ENCODE assay signal across 20 cellular contexts in genomic region chr3:126424751-126425150, GRCh38. TPM values are rescaled to one million over a fixed set of nuclear protein-coding genes. Genes with fewer than 3 reads are reported as not detected.
DNase-seq lines count a peak whose midpoint lies in the region; ATAC-seq and TF ChIP-seq lines count a peak whose summit lies in the region.
"Had no signal": no experiment of that assay in that cellular context is flagged by ENCODE, and none has a peak within 500 bp of the region (broad histone marks: within the 10 kb centered on the region; RNA-seq: fewer than 3 reads in every experiment).

No MANE protein-coding gene starts in this region.

- no peak overlapping the region for H3K27ac Mint-ChIP-seq in type B pancreatic cell
- H3K27ac Mint-ChIP-seq: B cell; CD8-positive, alpha-beta T cell; HFFc6 had no signal

- H3K27me3 ChIP-seq in gastrocnemius medialis (no peaks in the 10 kb centered on the region), tibial artery (peaks cover 0 to 8% of the 10 kb centered on the region in 2 donors)
- H3K27me3 ChIP-seq: BLaER1 treated with 17β-estradiol and CSF1 and Interleukin-3, amounts not matched to agents 10 nM and 100 nM had no signal

- H3K27ac ChIP-seq in HEK293 (ENCODE audit: extremely low read depth, low read depth, low read length) (no peak overlapping the region), gastrocnemius medialis (no peak overlapping the region), tibial artery (no peak overlapping the region)
- H3K27ac ChIP-seq: BLaER1 treated with 17β-estradiol and CSF1 and Interleukin-3, amounts not matched to agents 10 nM and 100 nM had no signal

- in situ Hi-C loops in gastrocnemius medialis (cut with MboI; ENCODE audit: low sequenced_read_pairs in 4 of 4), result no loop called here

- no peaks in the 10 kb centered on the region for H3K9me3 ChIP-seq in HEK293 (ENCODE audit: control insufficient read depth, insufficient read depth, low read depth, low read length)
- H3K9me3 ChIP-seq in gastrocnemius medialis, result no peaks in the 10 kb centered on the region
- peaks cover 0 to 28% (median 13%) of the 10 kb centered on the region in 3 donors for H3K9me3 ChIP-seq in tibial artery

- TF ChIP-seq POLR2A in gastrocnemius medialis (IDR thresholded peaks at IDR 0.05), result no peak

- CTCF ChIA-PET in HEK293 (lab: Yijun Ruan, JAX), result no interaction called here

- no peak for ATAC-seq in gastrocnemius medialis
- ATAC-seq: CD8-positive, alpha-beta T cell had no signal

- H3K4me3 Mint-ChIP-seq in type B pancreatic cell, result no peak overlapping the region
- H3K4me3 Mint-ChIP-seq: B cell; CD8-positive, alpha-beta T cell; HFFc6 had no signal

- H3K9me3 Mint-ChIP-seq in type B pancreatic cell, result peaks cover 6% of the 10 kb centered on the region

- no peaks in the 10 kb centered on the region for H3K4me1 Mint-ChIP-seq in type B pancreatic cell (ENCODE audit: unreplicated experiment)
- H3K4me1 Mint-ChIP-seq: B cell had no signal

- peaks cover 7% of the 10 kb centered on the region for H3K36me3 Mint-ChIP-seq in type B pancreatic cell

- TF ChIP-seq CTCF in HEK293 (tag by site-specific recombination; IDR thresholded peaks at IDR 0.05), result no peak
- TF ChIP-seq CTCF in type B pancreatic cell (conservative IDR thresholded peaks at IDR 0.05), result no peak
- no peak for TF ChIP-seq CTCF in gastrocnemius medialis (IDR thresholded peaks at IDR 0.05 in 4 of 5, conservative IDR thresholded peaks at IDR 0.05 in 1 of 5)
- TF ChIP-seq CTCF in tibial artery (IDR thresholded peaks at IDR 0.05), result no peak

- H3K27me3 Mint-ChIP-seq in type B pancreatic cell, result no peaks in the 10 kb centered on the region
- H3K27me3 Mint-ChIP-seq: B cell had no signal

- POLR2A ChIA-PET in HEK293 (lab: Yijun Ruan, JAX), result no interaction called here

- intact Hi-C loops in posterior vena cava (cut with DNase I), result no loop called here
- intact Hi-C loops in gastrocnemius medialis (cut with DNase I; ENCODE audit: low total_unique reads), result no loop called here
- intact Hi-C loops in tibial artery (cut with DNase I; ENCODE audit: low total_unique reads), result no loop called here

- DNase-seq in D341Med (ENCODE audit: low spot score), result peak; percentile 3
- DNase-seq in posterior vena cava (ENCODE audit: low spot score), result peak; percentile 55
- DNase-seq in type B pancreatic cell (ENCODE audit: extremely low spot score, unreplicated experiment), result peak; percentile 34
- no peak for DNase-seq in gastrocnemius medialis
- DNase-seq in tibial artery, result no peak
- DNase-seq: Calu3, DMS 273 treated with DMSO at 0.1 percent for 48 hours, DMS53, DND-41, EL, HCEC 1CT, HFFc6, IMR-90 had no signal

- H3K36me3 ChIP-seq in HEK293 (ENCODE audit: control insufficient read depth in 2 of 2, insufficient read depth in 1 of 2, low read length in 2 of 2) (no peaks in the 10 kb centered on the region), gastrocnemius medialis (peaks cover 0 to 9% of the 10 kb centered on the region in 2 donors), tibial artery (peaks cover 16 to 21% (median 18%) of the 10 kb centered on the region in 3 donors)

- H3K4me1 ChIP-seq in HEK293 (ENCODE audit: control insufficient read depth, insufficient read depth, low read length) (no peaks in the 10 kb centered on the region), gastrocnemius medialis (no peaks in the 10 kb centered on the region), tibial artery (no peaks in the 10 kb centered on the region)
- H3K4me1 ChIP-seq: BLaER1 treated with 17β-estradiol and CSF1 and Interleukin-3, amounts not matched to agents 10 nM and 100 nM had no signal

- H3K4me3 ChIP-seq in HEK293 (ENCODE audit: low read depth, low read length) (no peak overlapping the region), gastrocnemius medialis (no peak overlapping the region), tibial artery (no peak overlapping the region)
- H3K4me3 ChIP-seq: BLaER1 treated with 17β-estradiol and CSF1 and Interleukin-3, amounts not matched to agents 10 nM and 100 nM had no signal

TF ChIP-seq in HEK293, 187 proteins besides CTCF, POLR2A, EP300 and RAD21:
- TF ChIP-seq ZNF623 (tag by site-specific recombination; IDR thresholded peaks at IDR 0.05), result peak; percentile 40
- no peak for TF ChIP-seq ZNF140 (tag by site-specific recombination; IDR thresholded peaks at IDR 0.05)
TF ChIP-seq in HEK293: peak in this region for 1.

RNA-seq across cellular contexts. Expression of gene CFAP100, which starts 30.0 kb away (rescaled TPM):
- total RNA-seq in posterior vena cava (not detected), type B pancreatic cell (ENCODE audit: low replicate concordance) (4.3 TPM in 1 of 2 replicates, not detected in the other), gastrocnemius medialis (not detected)
- total RNA-seq: A172; B cell; Calu3; CD8-positive, alpha-beta T cell; G401; H4; HFFc6; IMR-90 had no signal

RNA-seq across cellular contexts. Expression of gene ZXDC, which starts 50.9 kb away (rescaled TPM):
- 10 to 100 TPM; 26.8 to 26.9 TPM for total RNA-seq in posterior vena cava
- total RNA-seq in type B pancreatic cell (ENCODE audit: low replicate concordance), result 29.0 and 30.0 TPM in 2 replicates
- 10 to 100 TPM; 40.9 to 54.2 (median 45.4) TPM for total RNA-seq in gastrocnemius medialis

Comparison
In these comparisons a context has a peak if more than half of its experiments do, and no peak if none do; other contexts are left out.
1. DNase-seq: peak in D341Med (single experiment), posterior vena cava (single experiment) and type B pancreatic cell (single experiment); none in gastrocnemius medialis (0 of 2) and tibial artery (0 of 2).